Comparison of ENCODE assay signal across 8 cellular contexts in the genomic region with DNA sequence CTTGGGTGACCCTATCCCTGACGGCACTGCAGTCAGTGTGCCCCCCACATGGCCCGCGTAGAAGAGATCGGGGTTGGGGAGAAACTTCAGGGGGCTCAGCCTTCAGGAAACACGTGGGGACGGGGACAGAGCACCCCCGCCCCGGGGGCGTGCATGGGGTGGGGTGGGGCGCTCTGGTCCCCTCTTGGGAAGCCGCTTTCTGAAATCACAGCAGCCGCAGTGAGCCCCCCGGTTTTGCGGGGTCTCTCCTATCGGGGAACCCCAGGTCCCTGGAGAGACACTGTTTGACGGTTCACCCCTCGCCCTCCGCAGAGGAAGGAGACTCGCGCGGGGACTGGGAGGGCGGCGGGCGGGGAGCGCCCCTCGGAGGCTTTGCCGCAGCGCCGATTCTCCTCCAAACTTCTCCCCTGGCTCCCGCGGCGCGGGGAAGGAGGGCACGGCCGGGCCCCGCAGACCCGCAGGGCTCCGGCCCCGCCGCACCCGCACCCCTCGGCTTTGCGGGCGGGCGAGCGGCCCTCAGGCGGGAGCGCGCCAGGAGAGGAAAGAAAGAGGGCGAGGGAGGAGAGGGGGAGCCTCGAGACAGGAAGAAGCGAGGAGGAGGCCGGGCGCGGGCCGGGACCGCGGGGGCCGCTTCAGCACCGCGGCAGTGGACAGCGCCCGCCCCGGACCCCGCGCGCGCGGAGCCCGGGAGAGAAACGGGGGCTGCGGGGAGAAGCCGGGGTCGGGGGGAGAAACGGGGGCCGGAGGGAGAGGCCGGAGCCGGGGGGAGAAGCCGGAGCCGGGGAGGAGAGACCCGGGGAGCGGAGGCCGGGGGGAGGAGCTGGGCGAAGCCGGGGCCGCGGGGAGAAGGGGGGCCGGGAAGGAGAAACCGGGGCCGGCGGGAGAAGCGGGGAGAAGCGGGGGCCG. TPM values are rescaled to one million over a fixed set of nuclear protein-coding genes. Genes with fewer than 3 reads are reported as not detected.
DNase-seq lines count a peak whose midpoint lies in the region; ATAC-seq and TF ChIP-seq lines count a peak whose summit lies in the region.

No MANE protein-coding gene starts in this region.

- H3K4me3 ChIP-seq in sigmoid colon (peak overlapping the region in 3 of 4 donors; percentile 28 to 46 (median 45)), Karpas-422 (ENCODE audit: low read length) (no peak overlapping the region)

- TF ChIP-seq EP300 in sigmoid colon (IDR thresholded peaks at IDR 0.05), result no peak

- no peaks in the 10 kb centered on the region for H3K36me3 Mint-ChIP-seq in WTC11
- H3K36me3 Mint-ChIP-seq in glutamatergic neuron (ENCODE audit: unreplicated experiment), result peaks cover 8% of the 10 kb centered on the region

- H3K27ac Mint-ChIP-seq in WTC11, result no peak overlapping the region
- no peak overlapping the region for H3K27ac Mint-ChIP-seq in glutamatergic neuron (ENCODE audit: unreplicated experiment)

- H3K27me3 ChIP-seq in sigmoid colon (peaks cover 37 to 95% (median 82%) of the 10 kb centered on the region in 3 donors), Karpas-422 (ENCODE audit: low read length) (no peaks in the 10 kb centered on the region)

- H3K27ac ChIP-seq in sigmoid colon (no peak overlapping the region), Karpas-422 (ENCODE audit: low read length) (no peak overlapping the region)

- H4K20me1 ChIP-seq in Karpas-422 (ENCODE audit: insufficient read depth, low read depth, low read length), result no peaks in the 10 kb centered on the region

- H3K4me2 ChIP-seq in Karpas-422 (ENCODE audit: low read depth, low read length, poor library complexity, severe bottlenecking), result no peak overlapping the region

- H3K36me3 ChIP-seq in sigmoid colon, result no peaks in the 10 kb centered on the region
- no peaks in the 10 kb centered on the region for H3K36me3 ChIP-seq in Karpas-422 (ENCODE audit: insufficient read depth, low read length)

- no peak for TF ChIP-seq POLR2A in sigmoid colon (IDR thresholded peaks at IDR 0.05)

- H3K4me3 Mint-ChIP-seq in WTC11 (peak overlapping the region; percentile 51), glutamatergic neuron (ENCODE audit: unreplicated experiment) (peak overlapping the region; percentile 83)

- no peaks in the 10 kb centered on the region for H3K9me2 ChIP-seq in Karpas-422 (replicated peaks; ENCODE audit: insufficient read depth, low read length)

- H3K79me2 ChIP-seq in Karpas-422 (ENCODE audit: low read length), result no peaks in the 10 kb centered on the region

- intact Hi-C loops in sigmoid colon (cut with DNase I), result no loop called here

- TF ChIP-seq CTCF in WTC11 (IDR thresholded peaks at IDR 0.05), result no peak
- no peak for TF ChIP-seq CTCF in glutamatergic neuron (IDR thresholded peaks at IDR 0.05; ENCODE audit: partially characterized antibody, unreplicated experiment)
- no peak for TF ChIP-seq CTCF in sigmoid colon (IDR thresholded peaks at IDR 0.05)

- H3K9ac ChIP-seq in Karpas-422 (ENCODE audit: low read length), result no peak overlapping the region

- no peak overlapping the region for H2AFZ ChIP-seq in Karpas-422 (ENCODE audit: low read length)

- ATAC-seq in WTC11, result no peak; the same call in 1 of the 2 replicates
- ATAC-seq in HG03025 (IDR thresholded peaks at IDR 0.05; ENCODE audit: low FRiP score, unreplicated experiment), result no peak

- CTCF ChIA-PET in WTC11 (lab: Charles Lee), result interaction anchor here (0.6 to 1.0 kb wide), 3 partner anchors 58 to 461 kb away, joined by 3 to 5 read pairs (median 3); no protein-coding TSS in a partner anchor

- POLR2A ChIA-PET in WTC11 (lab: Charles Lee), result no interaction called here

- 7% methylated on average over 94 of the region's 94 CpGs for WGBS in sigmoid colon, 2 donors

- H3K9me3 ChIP-seq in sigmoid colon, result no peaks in the 10 kb centered on the region
- H3K9me3 ChIP-seq in Karpas-422 (ENCODE audit: low read length), result no peaks in the 10 kb centered on the region

- H3K4me1 ChIP-seq in sigmoid colon (peaks cover 0 to 22% (median 18%) of the 10 kb centered on the region in 4 donors), Karpas-422 (ENCODE audit: low read length) (no peaks in the 10 kb centered on the region)

- peak; percentile 26 for DNase-seq in activated CD4-positive, alpha-beta T cell treated with anti-CD3 and anti-CD28 coated beads, Interleukin-2, amount 50 U/mL, for 1 hour
- DNase-seq in activated CD4-positive, alpha-beta T cell treated with anti-CD3 and anti-CD28 coated beads for 1 hour, result no peak
- peak; percentile 38 for DNase-seq in WTC11 (ENCODE audit: low spot score)
- DNase-seq in glutamatergic neuron, result no peak
- DNase-seq in sigmoid colon, result peak; percentile 53
- no peak for DNase-seq in Karpas-422
- DNase-seq in NCI-H510A (lab: John Stamatoyannopoulos, UW), result no peak

- H3K4me1 Mint-ChIP-seq in WTC11 (no peaks in the 10 kb centered on the region), glutamatergic neuron (ENCODE audit: low read depth, unreplicated experiment) (peaks cover 7% of the 10 kb centered on the region)

- no peaks in the 10 kb centered on the region for H3K9me3 Mint-ChIP-seq in WTC11
- peaks cover 13% of the 10 kb centered on the region for H3K9me3 Mint-ChIP-seq in glutamatergic neuron (ENCODE audit: unreplicated experiment)

- H3K27me3 Mint-ChIP-seq in WTC11 (ENCODE audit: low read depth) (peaks cover 70% of the 10 kb centered on the region), glutamatergic neuron (ENCODE audit: unreplicated experiment) (peaks cover 19% of the 10 kb centered on the region)

TF ChIP-seq in WTC11, 78 proteins besides CTCF, POLR2A, EP300 and RAD21 (continues in another document):
- TF ChIP-seq, protein P1, sequence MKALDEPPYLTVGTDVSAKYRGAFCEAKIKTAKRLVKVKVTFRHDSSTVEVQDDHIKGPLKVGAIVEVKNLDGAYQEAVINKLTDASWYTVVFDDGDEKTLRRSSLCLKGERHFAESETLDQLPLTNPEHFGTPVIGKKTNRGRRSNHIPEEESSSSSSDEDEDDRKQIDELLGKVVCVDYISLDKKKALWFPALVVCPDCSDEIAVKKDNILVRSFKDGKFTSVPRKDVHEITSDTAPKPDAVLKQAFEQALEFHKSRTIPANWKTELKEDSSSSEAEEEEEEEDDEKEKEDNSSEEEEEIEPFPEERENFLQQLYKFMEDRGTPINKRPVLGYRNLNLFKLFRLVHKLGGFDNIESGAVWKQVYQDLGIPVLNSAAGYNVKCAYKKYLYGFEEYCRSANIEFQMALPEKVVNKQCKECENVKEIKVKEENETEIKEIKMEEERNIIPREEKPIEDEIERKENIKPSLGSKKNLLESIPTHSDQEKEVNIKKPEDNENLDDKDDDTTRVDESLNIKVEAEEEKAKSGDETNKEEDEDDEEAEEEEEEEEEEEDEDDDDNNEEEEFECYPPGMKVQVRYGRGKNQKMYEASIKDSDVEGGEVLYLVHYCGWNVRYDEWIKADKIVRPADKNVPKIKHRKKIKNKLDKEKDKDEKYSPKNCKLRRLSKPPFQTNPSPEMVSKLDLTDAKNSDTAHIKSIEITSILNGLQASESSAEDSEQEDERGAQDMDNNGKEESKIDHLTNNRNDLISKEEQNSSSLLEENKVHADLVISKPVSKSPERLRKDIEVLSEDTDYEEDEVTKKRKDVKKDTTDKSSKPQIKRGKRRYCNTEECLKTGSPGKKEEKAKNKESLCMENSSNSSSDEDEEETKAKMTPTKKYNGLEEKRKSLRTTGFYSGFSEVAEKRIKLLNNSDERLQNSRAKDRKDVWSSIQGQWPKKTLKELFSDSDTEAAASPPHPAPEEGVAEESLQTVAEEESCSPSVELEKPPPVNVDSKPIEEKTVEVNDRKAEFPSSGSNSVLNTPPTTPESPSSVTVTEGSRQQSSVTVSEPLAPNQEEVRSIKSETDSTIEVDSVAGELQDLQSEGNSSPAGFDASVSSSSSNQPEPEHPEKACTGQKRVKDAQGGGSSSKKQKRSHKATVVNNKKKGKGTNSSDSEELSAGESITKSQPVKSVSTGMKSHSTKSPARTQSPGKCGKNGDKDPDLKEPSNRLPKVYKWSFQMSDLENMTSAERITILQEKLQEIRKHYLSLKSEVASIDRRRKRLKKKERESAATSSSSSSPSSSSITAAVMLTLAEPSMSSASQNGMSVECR (CRISPR knock-in tag; IDR thresholded peaks at IDR 0.05; ENCODE audit: borderline replicate concordance), result 0 out of 2 replicates have a peak, but pooled peaks have one; percentile 69
- TF ChIP-seq, protein P2, sequence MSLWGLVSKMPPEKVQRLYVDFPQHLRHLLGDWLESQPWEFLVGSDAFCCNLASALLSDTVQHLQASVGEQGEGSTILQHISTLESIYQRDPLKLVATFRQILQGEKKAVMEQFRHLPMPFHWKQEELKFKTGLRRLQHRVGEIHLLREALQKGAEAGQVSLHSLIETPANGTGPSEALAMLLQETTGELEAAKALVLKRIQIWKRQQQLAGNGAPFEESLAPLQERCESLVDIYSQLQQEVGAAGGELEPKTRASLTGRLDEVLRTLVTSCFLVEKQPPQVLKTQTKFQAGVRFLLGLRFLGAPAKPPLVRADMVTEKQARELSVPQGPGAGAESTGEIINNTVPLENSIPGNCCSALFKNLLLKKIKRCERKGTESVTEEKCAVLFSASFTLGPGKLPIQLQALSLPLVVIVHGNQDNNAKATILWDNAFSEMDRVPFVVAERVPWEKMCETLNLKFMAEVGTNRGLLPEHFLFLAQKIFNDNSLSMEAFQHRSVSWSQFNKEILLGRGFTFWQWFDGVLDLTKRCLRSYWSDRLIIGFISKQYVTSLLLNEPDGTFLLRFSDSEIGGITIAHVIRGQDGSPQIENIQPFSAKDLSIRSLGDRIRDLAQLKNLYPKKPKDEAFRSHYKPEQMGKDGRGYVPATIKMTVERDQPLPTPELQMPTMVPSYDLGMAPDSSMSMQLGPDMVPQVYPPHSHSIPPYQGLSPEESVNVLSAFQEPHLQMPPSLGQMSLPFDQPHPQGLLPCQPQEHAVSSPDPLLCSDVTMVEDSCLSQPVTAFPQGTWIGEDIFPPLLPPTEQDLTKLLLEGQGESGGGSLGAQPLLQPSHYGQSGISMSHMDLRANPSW (CRISPR knock-in tag; conservative IDR thresholded peaks at IDR 0.05; ENCODE audit: low read depth), result no peak
- TF ChIP-seq, protein P3, sequence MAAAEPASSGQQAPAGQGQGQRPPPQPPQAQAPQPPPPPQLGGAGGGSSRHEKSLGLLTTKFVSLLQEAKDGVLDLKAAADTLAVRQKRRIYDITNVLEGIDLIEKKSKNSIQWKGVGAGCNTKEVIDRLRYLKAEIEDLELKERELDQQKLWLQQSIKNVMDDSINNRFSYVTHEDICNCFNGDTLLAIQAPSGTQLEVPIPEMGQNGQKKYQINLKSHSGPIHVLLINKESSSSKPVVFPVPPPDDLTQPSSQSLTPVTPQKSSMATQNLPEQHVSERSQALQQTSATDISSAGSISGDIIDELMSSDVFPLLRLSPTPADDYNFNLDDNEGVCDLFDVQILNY (CRISPR knock-in tag; IDR thresholded peaks at IDR 0.05), result 0 out of 2 replicates have a peak, but pooled peaks have one; percentile 28
- TF ChIP-seq JUN (CRISPR knock-in tag; IDR thresholded peaks at IDR 0.05), result peak; percentile 88; the same call in 1 of the 2 replicates
- TF ChIP-seq FOXP1 (CRISPR knock-in tag; IDR thresholded peaks at IDR 0.05; ENCODE audit: borderline replicate concordance), result 0 out of 2 replicates have a peak, but pooled peaks have one; percentile 62

RNA-seq across cellular contexts. Expression of a gene that starts 0.6 kb away (rescaled TPM):
- total RNA-seq in WTC11 (2021) (1.5 to 3.5 TPM (median 2.0 TPM) in 3 replicates), glutamatergic neuron (ENCODE audit: unreplicated experiment) (115 TPM), sigmoid colon (1 to 10 TPM in 1 of 4 donors, under 1 TPM in 3; 0.36 to 1.7 (median 0.45) TPM)
- 1 to 10 TPM in 2 of 3 donors, under 1 TPM in 1; 0.23 to 3.0 (median 2.8) TPM for polyA plus RNA-seq in sigmoid colon
- 0.40 and 3.1 TPM in 2 replicates for total RNA-seq in Karpas-422 (2014; rRNA removed; shearing (Covaris generic); ENCODE audit: low replicate concordance)

Comparison
In these comparisons a context has a peak if more than half of its experiments do, and no peak if none do; other contexts are left out.
1. DNase-seq: peak in activated CD4-positive, alpha-beta T cell treated with anti-CD3 and anti-CD28 coated beads, Interleukin-2, amount 50 U/mL, for 1 hour (single experiment), WTC11 (single experiment) and sigmoid colon (single experiment); none in activated CD4-positive, alpha-beta T cell treated with anti-CD3 and anti-CD28 coated beads for 1 hour (single experiment), glutamatergic neuron (single experiment), Karpas-422 (single experiment) and NCI-H510A (single experiment).
2. RNA of a gene that starts 0.6 kb away (total RNA-seq): 115 TPM in glutamatergic neuron (single experiment); 1.5 to 3.5 TPM in WTC11, 0.40 to 3.1 TPM in Karpas-422 and 0.36 to 1.7 TPM in sigmoid colon; every median in the first group is over 10 times any median in the second.